ENCODE assay signal across 8 cellular contexts in the genomic region with DNA sequence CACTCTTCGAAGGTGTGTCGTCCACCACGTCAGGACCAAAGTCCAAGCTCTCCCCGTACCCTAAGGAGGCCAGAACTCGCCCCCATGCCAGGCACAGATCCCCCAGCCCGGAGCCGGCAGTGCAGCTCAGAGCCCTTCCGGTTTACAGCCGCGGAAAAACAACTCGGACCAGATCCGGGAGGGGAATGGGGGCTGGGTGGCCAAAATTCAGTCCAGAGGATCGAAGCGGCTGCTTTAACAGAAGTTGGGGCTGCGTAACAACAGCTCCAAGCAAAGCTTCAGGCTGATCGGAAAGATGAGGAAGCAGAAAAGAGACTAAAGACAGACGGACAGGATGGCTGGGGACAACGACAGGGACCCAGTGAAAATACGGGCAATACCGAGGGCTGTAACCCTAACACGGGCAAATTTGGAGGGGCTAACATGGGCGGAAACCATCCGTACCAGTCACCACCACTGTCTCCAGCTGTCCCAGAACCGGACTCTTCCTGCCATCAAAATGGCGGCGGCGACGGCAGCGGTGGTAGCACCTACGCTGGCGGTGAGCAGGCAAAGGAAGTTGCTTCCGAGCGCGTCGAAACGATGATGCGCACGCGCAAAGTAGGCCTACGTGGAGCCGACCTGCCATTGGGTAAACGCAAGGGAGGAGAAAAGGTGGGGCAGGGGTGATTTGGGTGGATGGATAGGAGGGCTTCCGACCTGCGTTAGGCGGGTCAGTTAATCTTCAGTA. TPM values are rescaled to one million over a fixed set of nuclear protein-coding genes. Genes with fewer than 3 reads are reported as not detected.
DNase-seq lines count a peak whose midpoint lies in the region; ATAC-seq and TF ChIP-seq lines count a peak whose summit lies in the region.

A gene (minus strand): TSS at position 556 of the 730 bp plus-strand sequence. CDS start 678 bp downstream, outside the sequence.

- intact Hi-C loops in testis (cut with DNase I; ENCODE audit: low total_unique reads), result no loop called here

- DNase-seq in GM06990 (ENCODE audit: extremely low read depth, insufficient read length), result peak; percentile 90
- DNase-seq in NCI-H1092 (lab: John Stamatoyannopoulos, UW), result peak; percentile 95
- DNase-seq in glomerular endothelial cell (ENCODE audit: extremely low read depth, low read depth, low spot score), result peak; percentile 68
- DNase-seq in omental fat pad (ENCODE audit: low spot score), result peak; percentile 63
- DNase-seq in testis, result peak; percentile 97

- peak; percentile 83 for TF ChIP-seq POLR2A in testis (IDR thresholded peaks at IDR 0.05)

- 0 to 1% methylated on average over 27 to 45 of the region's 45 CpGs for whole genome bisulfite sequencing in testis, 2 donors

- peaks cover 13% of the 10 kb centered on the region for H3K36me3 Mint-ChIP-seq in activated naive CD4-positive, alpha-beta T cell treated with anti-CD3 and anti-CD28 coated beads, Interleukin-2, amount 50 U/mL, for 24 hours

- peaks cover 2% of the 10 kb centered on the region; the same call in 1 of the 2 replicates for H3K36me3 ChIP-seq in GM06990 (ENCODE audit: control insufficient read depth, insufficient read depth, low read length)
- H3K36me3 ChIP-seq in testis (ENCODE audit: low read depth, missing control alignments), result no peaks in the 10 kb centered on the region

- H3K9me3 ChIP-seq in testis, result no peaks in the 10 kb centered on the region

- peaks cover 50% of the 10 kb centered on the region for H3K4me1 Mint-ChIP-seq in activated naive CD4-positive, alpha-beta T cell treated with anti-CD3 and anti-CD28 coated beads, Interleukin-2, amount 50 U/mL, for 24 hours

- H3K4me1 ChIP-seq in testis, result peaks cover 12% of the 10 kb centered on the region

- peak within 1 kb of the TSS; percentile 100 for H3K4me3 ChIP-seq in GM06990 (replicated peaks; ENCODE audit: low read depth, low read length)
- H3K4me3 ChIP-seq in testis, result peak within 1 kb of the TSS; percentile 69 to 77

- peaks cover 9% of the 10 kb centered on the region for H3K27me3 Mint-ChIP-seq in activated naive CD4-positive, alpha-beta T cell treated with anti-CD3 and anti-CD28 coated beads, Interleukin-2, amount 50 U/mL, for 24 hours

- no peaks in the 10 kb centered on the region for H3K9me3 Mint-ChIP-seq in activated naive CD4-positive, alpha-beta T cell treated with anti-CD3 and anti-CD28 coated beads, Interleukin-2, amount 50 U/mL, for 24 hours

- TF ChIP-seq CTCF in GM06990 (IDR thresholded peaks at IDR 0.05; ENCODE audit: insufficient read depth, low read length, poor library complexity, severe bottlenecking) (no peak), omental fat pad (IDR thresholded peaks at IDR 0.05) (no peak), testis (IDR thresholded peaks at IDR 0.05) (no peak)

- peak within 1 kb of the TSS; percentile 98 for H3K27ac Mint-ChIP-seq in activated naive CD4-positive, alpha-beta T cell treated with anti-CD3 and anti-CD28 coated beads, Interleukin-2, amount 50 U/mL, for 24 hours

- ATAC-seq in HG02588 (IDR thresholded peaks at IDR 0.05; ENCODE audit: unreplicated experiment) (peak; percentile 98), SK-N-SH treated with all-trans-retinoic acid at 6 μM for 48 hours (peak; percentile 97), omental fat pad (ENCODE audit: low FRiP score) (peak; percentile 98)

- H3K27me3 ChIP-seq in GM06990 (replicated peaks; ENCODE audit: control insufficient read depth, insufficient read depth, low read length), result no peaks in the 10 kb centered on the region
- no peaks in the 10 kb centered on the region for H3K27me3 ChIP-seq in testis

- H3K27ac ChIP-seq in testis, result peak within 1 kb of the TSS; percentile 87 to 94

- H3K4me3 Mint-ChIP-seq in activated naive CD4-positive, alpha-beta T cell treated with anti-CD3 and anti-CD28 coated beads, Interleukin-2, amount 50 U/mL, for 24 hours, result peak within 1 kb of the TSS; percentile 98

TF ChIP-seq in SK-N-SH treated with all-trans-retinoic acid at 6 μM for 48 hours, 23 proteins besides CTCF, POLR2A, EP300 and RAD21:
- TF ChIP-seq, protein P1, sequence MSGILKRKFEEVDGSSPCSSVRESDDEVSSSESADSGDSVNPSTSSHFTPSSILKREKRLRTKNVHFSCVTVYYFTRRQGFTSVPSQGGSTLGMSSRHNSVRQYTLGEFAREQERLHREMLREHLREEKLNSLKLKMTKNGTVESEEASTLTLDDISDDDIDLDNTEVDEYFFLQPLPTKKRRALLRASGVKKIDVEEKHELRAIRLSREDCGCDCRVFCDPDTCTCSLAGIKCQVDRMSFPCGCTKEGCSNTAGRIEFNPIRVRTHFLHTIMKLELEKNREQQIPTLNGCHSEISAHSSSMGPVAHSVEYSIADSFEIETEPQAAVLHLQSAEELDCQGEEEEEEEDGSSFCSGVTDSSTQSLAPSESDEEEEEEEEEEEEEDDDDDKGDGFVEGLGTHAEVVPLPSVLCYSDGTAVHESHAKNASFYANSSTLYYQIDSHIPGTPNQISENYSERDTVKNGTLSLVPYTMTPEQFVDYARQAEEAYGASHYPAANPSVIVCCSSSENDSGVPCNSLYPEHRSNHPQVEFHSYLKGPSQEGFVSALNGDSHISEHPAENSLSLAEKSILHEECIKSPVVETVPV (CRISPR knock-in tag; IDR thresholded peaks at IDR 0.05), result 0 out of 2 replicates have a peak, but pooled peaks have one; percentile 41
- no peak for TF ChIP-seq ESRRG (CRISPR knock-in tag; IDR thresholded peaks at IDR 0.05)

RNA-seq across cellular contexts. Expression of the gene that starts here (rescaled TPM):
- total RNA-seq in glomerular endothelial cell (95.8 and 96.2 TPM in 2 replicates), omental fat pad (10 to 100 TPM; 58.5 to 96.5 (median 92.5) TPM), testis (10 to 100 TPM; 46.2 to 55.3 TPM)
- polyA plus RNA-seq in testis (ENCODE audit: insufficient read depth, low read depth, low replicate concordance), result 133 TPM

Comparison
In these comparisons a context has a peak if more than half of its experiments do, and no peak if none do; other contexts are left out.
1. Peak in every context shown above with its lines: DNase-seq, ATAC-seq, H3K4me3 ChIP-seq and H3K27ac ChIP-seq.